In the genomic region with DNA sequence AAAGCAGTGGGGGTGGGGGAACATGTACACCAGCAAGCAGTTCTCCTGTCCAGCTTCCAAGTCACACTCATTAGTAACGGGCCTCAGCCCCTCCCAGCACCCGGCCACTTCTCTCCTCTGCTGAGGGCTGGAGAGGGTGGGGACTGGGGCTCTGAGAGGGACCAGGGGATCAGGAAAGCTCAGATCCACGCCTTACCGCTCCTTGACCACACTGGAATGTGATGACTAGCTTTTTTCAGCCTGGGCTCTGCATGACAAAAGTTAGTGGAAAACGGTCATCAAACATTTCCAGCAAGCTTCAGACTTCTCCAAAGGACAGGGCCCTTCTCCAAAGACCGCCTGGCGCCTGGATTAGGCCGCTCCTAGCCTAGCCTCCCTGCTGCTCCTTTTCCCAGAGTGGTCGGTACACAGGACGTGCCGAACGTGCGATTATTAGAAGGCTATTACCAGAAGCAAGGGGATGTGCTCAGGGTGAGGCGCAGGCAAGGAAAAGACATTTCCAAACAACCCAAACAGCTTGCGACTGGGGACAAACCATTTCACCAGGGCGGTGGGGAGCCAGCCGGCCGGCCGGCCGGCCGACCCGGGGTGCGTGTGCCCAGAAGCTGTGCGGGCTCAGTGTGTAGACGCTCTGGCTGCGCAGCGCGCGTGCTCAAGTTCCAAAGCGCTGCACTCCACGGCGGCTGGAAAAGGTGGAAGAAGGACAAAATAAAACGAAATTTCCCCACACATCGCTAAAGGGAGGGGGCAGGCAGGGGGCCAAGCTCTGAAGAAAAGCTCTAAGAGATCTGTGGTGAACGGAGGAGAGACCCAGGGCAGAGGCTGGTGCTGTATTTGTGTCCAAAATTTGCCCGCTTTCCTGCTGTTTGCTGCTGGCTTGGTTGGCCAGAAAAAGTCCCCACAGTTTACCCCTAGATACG, we compare ENCODE assay signal across 8 cellular contexts. TPM values are rescaled to one million over a fixed set of nuclear protein-coding genes. Genes with fewer than 3 reads are reported as not detected.
DNase-seq lines count a peak whose midpoint lies in the region; ATAC-seq, FAIRE-seq and TF ChIP-seq lines count a peak whose summit lies in the region.

No MANE protein-coding gene starts in this region.

- no peak for DNase-seq in CD4-positive, alpha-beta T cell
- DNase-seq in HCEC 1CT, result peak; percentile 85
- peak; percentile 97 for DNase-seq in RCC 7860 (ENCODE audit: low spot score)
- DNase-seq in endodermal cell, result peak; percentile 86
- DNase-seq in mesenchymal stem cell, result peak; percentile 88
- peak in 1 of 2 donors; percentile 38 for DNase-seq in tibial nerve (ENCODE audit: low spot score in 2 of 2)
- DNase-seq in NCI-H1048 (lab: John Stamatoyannopoulos, UW), result no peak

- peaks cover 20% of the 10 kb centered on the region for H3K4me1 Mint-ChIP-seq in CD4-positive, alpha-beta T cell (ENCODE audit: low read depth)
- H3K4me1 Mint-ChIP-seq in endodermal cell, result peaks cover 29% of the 10 kb centered on the region

- H4K8ac ChIP-seq in mesenchymal stem cell (ENCODE audit: low read length), result peak overlapping the region; percentile 71

- peak overlapping the region; percentile 46 for H2BK5ac ChIP-seq in mesenchymal stem cell (ENCODE audit: low read depth, low read length, poor library complexity, severe bottlenecking)

- no peak for TF ChIP-seq POLR2A in tibial nerve (IDR thresholded peaks at IDR 0.05)

- no peak for TF ChIP-seq CTCF in CD4-positive, alpha-beta T cell (IDR thresholded peaks at IDR 0.05)
- TF ChIP-seq CTCF in endodermal cell (conservative IDR thresholded peaks at IDR 0.05), result no peak
- no peak for TF ChIP-seq CTCF in tibial nerve (IDR thresholded peaks at IDR 0.05)

- H3K9me3 ChIP-seq in CD4-positive, alpha-beta T cell (ENCODE audit: control insufficient read depth, low read length), result no peaks in the 10 kb centered on the region
- H3K9me3 ChIP-seq in endodermal cell (ENCODE audit: control insufficient read depth, low read length) (no peaks in the 10 kb centered on the region), mesenchymal stem cell (ENCODE audit: control insufficient read depth, low read length) (no peaks in the 10 kb centered on the region), tibial nerve (no peaks in the 10 kb centered on the region)

- H3K27me3 ChIP-seq in CD4-positive, alpha-beta T cell (ENCODE audit: control insufficient read depth, insufficient read depth, low read length), result peaks cover 15% of the 10 kb centered on the region
- H3K27me3 ChIP-seq in endodermal cell (ENCODE audit: control insufficient read depth, insufficient read depth, low read length, poor library complexity, severe bottlenecking) (no peaks in the 10 kb centered on the region), mesenchymal stem cell (ENCODE audit: control insufficient read depth in 1 of 2, insufficient read depth in 1 of 2, low read length in 2 of 2) (no peaks in the 10 kb centered on the region), tibial nerve (no peaks in the 10 kb centered on the region)

- intact Hi-C loops in CD4-positive, alpha-beta T cell (cut with DNase I, micrococcal nuclease), result no loop called here

- H3K18ac ChIP-seq in mesenchymal stem cell (ENCODE audit: low read depth in 1 of 2, low read length in 2 of 2), result peak overlapping the region; percentile 74 to 83

- 12 to 19% methylated on average over 10 to 37 of the region's 37 CpGs for WGBS in endodermal cell (ENCODE audit: insufficient coverage in 1 of 2, insufficient read length in 1 of 2), 2 experiments
- WGBS in mesenchymal stem cell, result 8% methylated on average over 18 of the region's 37 CpGs
- 3 to 6% methylated on average over 36 to 37 of the region's 37 CpGs for WGBS in tibial nerve, 2 donors

- no peaks in the 10 kb centered on the region for H3K36me3 Mint-ChIP-seq in CD4-positive, alpha-beta T cell (ENCODE audit: low read depth)
- H3K36me3 Mint-ChIP-seq in endodermal cell (ENCODE audit: low read depth), result no peaks in the 10 kb centered on the region

- peak overlapping the region; percentile 60 for H3K4me3 Mint-ChIP-seq in CD4-positive, alpha-beta T cell
- peak overlapping the region; percentile 58 for H3K4me3 Mint-ChIP-seq in endodermal cell

- H3K4me1 ChIP-seq in endodermal cell (ENCODE audit: control insufficient read depth, insufficient read depth, low read length) (peaks cover 5% of the 10 kb centered on the region), mesenchymal stem cell (ENCODE audit: control insufficient read depth, insufficient read depth, low read depth, low read length) (peaks cover 10% of the 10 kb centered on the region), tibial nerve (peaks cover 0 to 25% (median 5%) of the 10 kb centered on the region in 4 donors)

- peak overlapping the region; percentile 74 for H2BK120ac ChIP-seq in mesenchymal stem cell (ENCODE audit: low read depth, low read length)

- peak overlapping the region; percentile 31 for H3K4me2 ChIP-seq in mesenchymal stem cell (ENCODE audit: low read length, poor library complexity, severe bottlenecking)

- H2AFZ ChIP-seq in mesenchymal stem cell (ENCODE audit: low read depth, low read length), result peak overlapping the region; percentile 74

- H3K14ac ChIP-seq in mesenchymal stem cell (ENCODE audit: low read length in 2 of 2), result no peak overlapping the region

- H4K91ac ChIP-seq in mesenchymal stem cell (ENCODE audit: low read length), result peak overlapping the region; percentile 36

- TF ChIP-seq EP300 in tibial nerve (IDR thresholded peaks at IDR 0.05), result peak in 1 of 2 donors; percentile 14

- H3K27me3 Mint-ChIP-seq in CD4-positive, alpha-beta T cell, result peaks cover 48% of the 10 kb centered on the region
- peaks cover 2% of the 10 kb centered on the region for H3K27me3 Mint-ChIP-seq in endodermal cell (ENCODE audit: insufficient read depth)

- peak overlapping the region; percentile 60 for H2BK15ac ChIP-seq in mesenchymal stem cell (ENCODE audit: low read depth, poor library complexity, severe bottlenecking)

- H3K27ac ChIP-seq in CD4-positive, alpha-beta T cell (ENCODE audit: low read depth, low read length), result no peak overlapping the region
- peak overlapping the region; percentile 77 for H3K27ac ChIP-seq in endodermal cell (ENCODE audit: low read depth, low read length)
- peak overlapping the region; percentile 86 for H3K27ac ChIP-seq in mesenchymal stem cell (ENCODE audit: low read length, poor library complexity, severe bottlenecking)
- H3K27ac ChIP-seq in tibial nerve, result peak overlapping the region; percentile 50 to 88 (median 72)

- H3K36me3 ChIP-seq in endodermal cell (ENCODE audit: control insufficient read depth, insufficient read depth, low read length), result no peaks in the 10 kb centered on the region
- H3K36me3 ChIP-seq in mesenchymal stem cell (ENCODE audit: control insufficient read depth in 1 of 2, insufficient read depth in 2 of 2, low read depth in 1 of 2, low read length in 2 of 2), result no peaks in the 10 kb centered on the region
- no peaks in the 10 kb centered on the region for H3K36me3 ChIP-seq in tibial nerve

- H3K23ac ChIP-seq in mesenchymal stem cell (ENCODE audit: low read length in 2 of 2), result peak overlapping the region in 1 of 2 experiments; percentile 87

- peak overlapping the region; percentile 60 for H3K4me3 ChIP-seq in endodermal cell (ENCODE audit: low read length)
- peak overlapping the region in 1 of 2 experiments; percentile 69 for H3K4me3 ChIP-seq in mesenchymal stem cell (ENCODE audit: insufficient read depth in 1 of 2, low read depth in 1 of 2, low read length in 2 of 2)
- H3K4me3 ChIP-seq in tibial nerve, result peak overlapping the region; percentile 26 to 55 (median 42)

- H3K4ac ChIP-seq in mesenchymal stem cell (ENCODE audit: low read depth in 1 of 2, low read length in 2 of 2), result peak overlapping the region; percentile 7 to 54

- no peaks in the 10 kb centered on the region for H3K9me3 Mint-ChIP-seq in CD4-positive, alpha-beta T cell
- H3K9me3 Mint-ChIP-seq in endodermal cell, result no peaks in the 10 kb centered on the region

- no peak overlapping the region for H2AK5ac ChIP-seq in mesenchymal stem cell (ENCODE audit: low read length, severe bottlenecking)

- POLR2A ChIA-PET in CD4-positive, alpha-beta T cell (lab: Charles Lee), result no interaction called here

- H3K27ac Mint-ChIP-seq in CD4-positive, alpha-beta T cell, result no peak overlapping the region
- peak overlapping the region; percentile 85 for H3K27ac Mint-ChIP-seq in endodermal cell

- peaks cover 1% of the 10 kb centered on the region for H3K79me1 ChIP-seq in mesenchymal stem cell (replicated peaks; ENCODE audit: low read length, poor library complexity, severe bottlenecking)

- CTCF ChIA-PET in CD4-positive, alpha-beta T cell (lab: Charles Lee), result no interaction called here

- no peak for ATAC-seq in CD4-positive, alpha-beta T cell (ENCODE audit: poor library complexity)
- no peak for ATAC-seq in GM18870 (IDR thresholded peaks at IDR 0.05; ENCODE audit: unreplicated experiment)

- peak overlapping the region; percentile 49 to 66 for H2BK12ac ChIP-seq in mesenchymal stem cell (ENCODE audit: low read length in 2 of 2)

- peak; percentile 96 for FAIRE-seq in RCC 7860 (lab: Jason Lieb, UNC)

- H3K9ac ChIP-seq in endodermal cell (ENCODE audit: extremely low read depth, low read length, poor library complexity, severe bottlenecking), result peak overlapping the region; percentile 6
- H3K9ac ChIP-seq in mesenchymal stem cell (ENCODE audit: low read length), result peak overlapping the region; percentile 84

RNA-seq across cellular contexts. Expression of a gene that starts 51.0 kb away (rescaled TPM):
- total RNA-seq in CD4-positive, alpha-beta T cell, result 10 to 100 TPM; 78.8 to 79.5 TPM
- total RNA-seq in endodermal cell, result 100 to 1,000 TPM; 187 to 200 TPM
- 163 TPM for polyA plus RNA-seq in endodermal cell (2013, experiment 1 of 2)
- polyA plus RNA-seq in endodermal cell (2013, experiment 2 of 2), result 164 TPM
- 238 TPM for polyA plus RNA-seq in mesenchymal stem cell (2013, experiment 1 of 2)
- polyA plus RNA-seq in mesenchymal stem cell (2013, experiment 2 of 2), result 261 TPM
- total RNA-seq in tibial nerve, result 10 to 100 TPM; 73.2 to 88.5 (median 79.0) TPM

Comparison
In these comparisons a context has a peak if more than half of its experiments do, and no peak if none do; other contexts are left out.
1. DNase-seq: peak in HCEC 1CT (single experiment), RCC 7860 (single experiment), endodermal cell (single experiment) and mesenchymal stem cell (single experiment); none in CD4-positive, alpha-beta T cell (0 of 10) and NCI-H1048 (single experiment).